19 cellular contexts compared by ENCODE assay signal in the genomic region with DNA sequence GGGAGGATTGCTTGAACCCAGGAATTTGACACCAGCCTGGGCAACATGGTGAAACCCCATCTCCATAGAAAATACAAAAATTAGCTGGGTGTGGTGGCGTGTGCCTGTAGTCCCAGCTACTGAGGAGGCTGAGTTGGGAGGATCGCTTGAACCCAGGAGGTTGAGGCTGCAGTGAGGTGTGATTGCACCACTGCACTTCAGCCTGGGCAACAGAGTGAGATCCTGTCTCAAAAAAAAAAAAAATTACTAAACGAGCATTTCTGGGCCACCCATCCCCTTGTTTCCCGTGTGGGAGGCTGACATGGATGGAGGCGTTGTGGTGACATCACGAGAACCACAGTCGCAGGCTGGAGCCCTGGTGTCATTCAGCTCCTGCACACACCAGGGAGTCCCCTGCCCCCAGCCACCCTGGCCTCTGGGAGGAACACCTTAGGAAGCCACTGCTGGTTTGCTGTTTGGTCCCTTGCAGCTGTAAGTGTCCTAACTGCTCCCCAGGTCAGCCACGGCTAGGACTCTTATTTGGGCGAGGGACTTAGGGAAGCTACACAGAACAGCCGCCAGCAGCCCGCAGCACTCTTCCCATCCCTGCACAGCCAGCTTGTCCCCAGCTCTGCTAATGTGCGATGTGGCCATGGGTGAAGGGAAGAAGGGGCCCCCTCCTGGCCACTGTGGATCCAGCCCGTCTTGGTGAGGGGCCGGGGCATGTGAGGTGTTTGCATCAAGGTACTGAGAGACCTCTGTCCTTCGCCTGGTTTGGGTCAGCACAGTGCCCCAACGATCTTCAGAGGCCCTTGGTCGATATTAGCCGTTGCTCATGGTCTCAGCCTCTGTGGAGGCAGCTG. TPM values are rescaled to one million over a fixed set of nuclear protein-coding genes. Genes with fewer than 3 reads are reported as not detected.
"Had no signal": no experiment of that assay in that cellular context is flagged by ENCODE, and none has a peak within 500 bp of the region (broad histone marks: within the 10 kb centered on the region; RNA-seq: fewer than 3 reads in every experiment).

No MANE protein-coding gene starts in this region.

- H3K36me3 ChIP-seq: cardiac muscle cell, colonic mucosa had no signal

- H3K9me3 ChIP-seq: ascending aorta, colonic mucosa, heart left ventricle, suprapubic skin, upper lobe of right lung had no signal

- FAIRE-seq: frontal cortex had no signal

- H3K4me3 ChIP-seq: ascending aorta, cardiac muscle cell, colonic mucosa, heart left ventricle, suprapubic skin, upper lobe of right lung had no signal

- H3K27ac ChIP-seq: ascending aorta, colonic mucosa, heart left ventricle, suprapubic skin, upper lobe of right lung had no signal

- DNase-seq: activated CD4-positive, alpha-beta T cell treated with anti-CD3 and anti-CD28 coated beads for 36 hours; activated CD8-positive, alpha-beta memory T cell treated with anti-CD3 and anti-CD28 coated beads, Interleukin-2, amount 50 U/mL, for 4 hours; activated CD8-positive, alpha-beta T cell treated with anti-CD3 and anti-CD28 coated beads for 36 hours; activated naive CD4-positive, alpha-beta T cell treated with Interleukin-2 at 50 U/mL for 16 hours; activated naive CD8-positive, alpha-beta T cell treated with anti-CD3 and anti-CD28 coated beads, Interleukin-2, amount 50 U/mL, for 24 hours; colonic mucosa; effector CD8-positive, alpha-beta T cell; heart left ventricle; left ventricle myocardium superior; mesenchymal stem cell; stimulated activated CD4-positive, alpha-beta T cell treated with anti-CD3 and anti-CD28 coated beads, Interleukin-4, amount 100 ng/mL, for 1 hour; stimulated activated CD8-positive, alpha-beta memory T cell treated with anti-CD3 and anti-CD28 coated beads, Interleukin-4, amount 100 ng/mL, for 48 hours; stimulated activated naive CD8-positive, alpha-beta T cell treated with anti-CD3 and anti-CD28 coated beads, Interleukin-15, Interleukin-2, amounts not matched to agents 100 U/mL and 50 U/mL, for 24 hours; upper lobe of right lung had no signal

- ATAC-seq: activated CD4-positive, alpha-beta T cell treated with anti-CD3 and anti-CD28 coated beads for 36 hours; activated CD8-positive, alpha-beta T cell treated with anti-CD3 and anti-CD28 coated beads for 36 hours; activated naive CD8-positive, alpha-beta T cell treated with anti-CD3 and anti-CD28 coated beads, Interleukin-2, amount 50 U/mL, for 24 hours; heart left ventricle; left ventricle myocardium superior; stimulated activated naive CD8-positive, alpha-beta T cell treated with anti-CD3 and anti-CD28 coated beads, Interleukin-15, Interleukin-2, amounts not matched to agents 100 U/mL and 50 U/mL, for 24 hours; upper lobe of right lung had no signal

RNA-seq across cellular contexts. Expression of gene NKPD1, which starts 12.7 kb away (rescaled TPM):
- total RNA-seq: ascending aorta, upper lobe of right lung had no signal
- polyA plus RNA-seq: fibroblast of lung had no signal
